ENCODE assay signal across 8 cellular contexts in the genomic region with DNA sequence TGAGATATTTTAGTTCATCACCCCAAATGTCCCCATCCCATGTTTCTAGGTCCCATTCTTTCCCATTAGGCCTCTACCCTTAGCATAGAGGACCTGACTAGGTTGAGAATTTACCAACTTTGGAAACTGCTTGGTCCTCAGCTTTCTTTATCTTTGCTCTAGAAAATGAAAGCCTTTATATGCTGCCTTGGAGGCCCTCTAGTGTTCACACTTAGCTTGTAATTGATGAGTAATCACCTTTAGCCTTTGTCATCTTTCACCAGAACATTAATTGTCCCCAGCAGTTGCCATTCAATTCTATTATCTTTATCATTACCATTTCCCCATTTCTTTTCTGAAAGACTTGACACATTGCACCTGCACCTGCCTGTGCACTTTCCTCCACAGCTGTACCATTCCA.
DNase-seq lines count a peak whose midpoint lies in the region; ATAC-seq, FAIRE-seq and TF ChIP-seq lines count a peak whose summit lies in the region.

No MANE protein-coding gene starts in this region.

- no peaks in the 10 kb centered on the region for H3K27me3 ChIP-seq in K562 (ENCODE audit: control insufficient read depth in 2 of 2, insufficient read depth in 2 of 2, low read length in 2 of 2)

- no peaks in the 10 kb centered on the region for H4K20me1 ChIP-seq in K562 (replicated peaks; ENCODE audit: control insufficient read depth, insufficient read depth, low read length)

- no peak; a peak in 1 of 6 replicates for TF ChIP-seq CTCF in K562 (IDR thresholded peaks at IDR 0.05 in 2 of 3, conservative IDR thresholded peaks at IDR 0.05 in 1 of 3; ENCODE audit: insufficient read depth in 2 of 3, low read depth in 1 of 3, low read length in 3 of 3)

- POLR2A ChIA-PET in K562 (lab: Yijun Ruan, JAX): no interaction called here

- H3K27ac ChIP-seq in K562 (ENCODE audit: extremely low read depth, low read depth, low read length): no peak overlapping the region

- no peak overlapping the region for H3K9ac ChIP-seq in K562 (ENCODE audit: insufficient read depth in 1 of 2, low read depth in 2 of 2, low read length in 2 of 2)

- H3K4me1 ChIP-seq in K562 (replicated peaks in 1 of 2; ENCODE audit: control insufficient read depth in 2 of 2, insufficient read depth in 2 of 2, low read length in 2 of 2): no peaks in the 10 kb centered on the region

- no peak for TF ChIP-seq POLR2A in K562 (conservative IDR thresholded peaks at IDR 0.05)

- FAIRE-seq in K562 (lab: Jason Lieb, UNC): no peak

- BruUV-seq in K562 (replicated peaks; lab: Mats Ljungman, UMichigan): no TSS peak

- no peak for TF ChIP-seq RAD21 in K562 (CRISPR knock-in tag; conservative IDR thresholded peaks at IDR 0.05 in 1 of 2, IDR thresholded peaks at IDR 0.05 in 1 of 2)

- in situ Hi-C loops in K562 (cut with MboI): no loop called here

- DNase-seq in K562 (ENCODE audit: extremely low read depth in 1 of 4, low spot score in 3 of 4) (no peak), myocyte (ENCODE audit: low read depth) (peak; percentile 53), NCI-H187 (lab: John Stamatoyannopoulos, UW) (no peak), GM19240 (ENCODE audit: insufficient read length, low spot score) (no peak)
- no peak for DNase-seq in activated effector memory CD4-positive, alpha-beta T cell treated with Interleukin-2 at 50 U/mL for 16 hours

- no peaks in the 10 kb centered on the region for H3K9me1 ChIP-seq in K562 (ENCODE audit: control insufficient read depth, insufficient read depth, low read length)

- CTCF ChIA-PET in K562 (lab: Yijun Ruan, JAX; ENCODE audit: low intra/inter-chr PET ratio): no interaction called here

- peak; percentile 71 for ATAC-seq in GM18502 (IDR thresholded peaks at IDR 0.05; ENCODE audit: poor library complexity, unreplicated experiment)
- ATAC-seq in HG03457 (IDR thresholded peaks at IDR 0.05; ENCODE audit: unreplicated experiment): peak; percentile 57
- ATAC-seq in K562: no peak
- ATAC-seq in GM19397 (IDR thresholded peaks at IDR 0.05; ENCODE audit: unreplicated experiment): no peak

- no peak overlapping the region for H3K4me2 ChIP-seq in K562 (ENCODE audit: insufficient read depth, low read length)

- no peak for TF ChIP-seq EP300 in K562 (IDR thresholded peaks at IDR 0.05; ENCODE audit: low read length)

- intact Hi-C loops in K562 (cut with micrococcal nuclease): no loop called here

- H2AFZ ChIP-seq in K562 (ENCODE audit: low read depth, low read length): no peak overlapping the region

- no peak overlapping the region for H3K4me3 ChIP-seq in K562

- no peaks in the 10 kb centered on the region for H3K36me3 ChIP-seq in K562 (ENCODE audit: control insufficient read depth, insufficient read depth, low read length)

- H3K9me3 ChIP-seq in K562 (replicated peaks; ENCODE audit: control insufficient read depth, insufficient read depth, low read depth, low read length): no peaks in the 10 kb centered on the region; the same call in none of the 2 replicates

- no peaks in the 10 kb centered on the region for H3K79me2 ChIP-seq in K562 (ENCODE audit: control insufficient read depth, insufficient read depth, low read length)

TF ChIP-seq in K562, 482 proteins besides CTCF, POLR2A, EP300 and RAD21:
- TF ChIP-seq ZKSCAN8 (CRISPR knock-in tag; IDR thresholded peaks at IDR 0.05) (no peak), ZNF316 (IDR thresholded peaks at IDR 0.05) (peak; percentile 39; the same call in 1 of the 2 replicates), SRSF1 (IDR thresholded peaks at IDR 0.05; ENCODE audit: low read depth, low read length) (no peak)
- TF ChIP-seq, protein P1, sequence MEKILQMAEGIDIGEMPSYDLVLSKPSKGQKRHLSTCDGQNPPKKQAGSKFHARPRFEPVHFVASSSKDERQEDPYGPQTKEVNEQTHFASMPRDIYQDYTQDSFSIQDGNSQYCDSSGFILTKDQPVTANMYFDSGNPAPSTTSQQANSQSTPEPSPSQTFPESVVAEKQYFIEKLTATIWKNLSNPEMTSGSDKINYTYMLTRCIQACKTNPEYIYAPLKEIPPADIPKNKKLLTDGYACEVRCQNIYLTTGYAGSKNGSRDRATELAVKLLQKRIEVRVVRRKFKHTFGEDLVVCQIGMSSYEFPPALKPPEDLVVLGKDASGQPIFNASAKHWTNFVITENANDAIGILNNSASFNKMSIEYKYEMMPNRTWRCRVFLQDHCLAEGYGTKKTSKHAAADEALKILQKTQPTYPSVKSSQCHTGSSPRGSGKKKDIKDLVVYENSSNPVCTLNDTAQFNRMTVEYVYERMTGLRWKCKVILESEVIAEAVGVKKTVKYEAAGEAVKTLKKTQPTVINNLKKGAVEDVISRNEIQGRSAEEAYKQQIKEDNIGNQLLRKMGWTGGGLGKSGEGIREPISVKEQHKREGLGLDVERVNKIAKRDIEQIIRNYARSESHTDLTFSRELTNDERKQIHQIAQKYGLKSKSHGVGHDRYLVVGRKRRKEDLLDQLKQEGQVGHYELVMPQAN (IDR thresholded peaks at IDR 0.05; ENCODE audit: borderline replicate concordance): no peak

Comparison
In these comparisons a context has a peak if more than half of its experiments do, and no peak if none do; other contexts are left out.
1. ATAC-seq: peak in GM18502 (single experiment) and HG03457 (single experiment); none in K562 (single experiment) and GM19397 (single experiment).